In the genomic region with DNA sequence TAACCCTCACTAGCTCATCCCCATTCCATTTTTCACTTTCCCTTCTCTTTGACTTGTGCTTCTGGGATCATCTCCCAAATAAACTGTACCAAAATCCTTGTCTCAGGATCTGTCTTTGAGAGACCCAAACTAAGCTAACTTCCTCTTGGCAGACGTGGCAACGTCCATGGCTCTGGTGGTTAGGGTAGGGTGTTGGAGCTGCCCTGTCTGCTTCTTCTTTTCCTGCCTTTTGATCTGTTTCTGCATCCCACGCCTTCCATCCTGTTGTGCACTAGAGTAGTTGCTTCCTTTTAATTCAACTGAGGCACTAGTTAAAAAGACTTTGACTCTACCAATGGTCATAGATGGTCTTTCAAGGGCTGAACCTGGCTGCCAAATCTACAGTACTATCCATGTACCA, we compare ENCODE assay signal across 27 cellular contexts. TPM values are rescaled to one million over a fixed set of nuclear protein-coding genes. Genes with fewer than 3 reads are reported as not detected.
A peak's percentile ranks its signal among the peaks of the same experiment; 100 is the strongest.
DNase-seq lines count a peak whose midpoint lies in the region; ATAC-seq and TF ChIP-seq lines count a peak whose summit lies in the region.
"Had no signal": no experiment of that assay in that cellular context is flagged by ENCODE, and none has a peak within 500 bp of the region (broad histone marks: within the 10 kb centered on the region; RNA-seq: fewer than 3 reads in every experiment).

No MANE protein-coding gene starts in this region.

- H3K36me3 Mint-ChIP-seq in activated naive CD4-positive, alpha-beta T cell treated with anti-CD3 and anti-CD28 coated beads for 36 hours (ENCODE audit: low read depth): no peaks in the 10 kb centered on the region

- no peaks in the 10 kb centered on the region for H3K36me3 ChIP-seq in colonic mucosa
- H3K36me3 ChIP-seq: heart left ventricle, tibial nerve had no signal

- DNase-seq in activated naive CD4-positive, alpha-beta T cell treated with anti-CD3 and anti-CD28 coated beads for 36 hours: peak; percentile 28
- DNase-seq in activated naive CD4-positive, alpha-beta T cell (lab: John Stamatoyannopoulos, UW): no peak
- DNase-seq in MV-4-11 (lab: John Stamatoyannopoulos, UW) (peak; percentile 73), colonic mucosa (no peak), mesenteric fat pad (ENCODE audit: low spot score) (no peak), retina (no peak)
- DNase-seq: activated CD4-positive, alpha-beta T cell treated with anti-CD3 and anti-CD28 coated beads, Interleukin-2, amount 10 ng/mL, durations not matched to agents 24 days and 14 days; activated T-cell treated with anti-CD3 and anti-CD28 coated beads, Interleukin-2, amount 50 U/mL, for 72 hours; Calu3; DMS79 treated with DMSO at 0.1 percent for 48 hours; effector memory CD4-positive, alpha-beta T cell; erythroblast; HCEC 1CT; heart left ventricle; kidney; NCI-H1048; NCI-H1694; NCI-H446 treated with DMSO at 0.1 percent for 48 hours; stimulated activated CD4-positive, alpha-beta T cell treated with anti-CD3 and anti-CD28 coated beads, Interleukin-1b, Interleukin-23, amount 100 ng/mL, for 48 hours; stimulated activated CD8-positive, alpha-beta memory T cell treated with anti-CD3 and anti-CD28 coated beads, Interleukin-4, amount 100 ng/mL, for 48 hours had no signal

- H3K4me1 Mint-ChIP-seq in activated naive CD4-positive, alpha-beta T cell treated with anti-CD3 and anti-CD28 coated beads for 36 hours (ENCODE audit: low read depth): peaks cover 28% of the 10 kb centered on the region
- H3K4me1 Mint-ChIP-seq: nephron had no signal

- TF ChIP-seq CTCF in VCaP (conservative IDR thresholded peaks at IDR 0.05) (no peak), colonic mucosa (IDR thresholded peaks at IDR 0.05) (no peak)

- peak overlapping the region; percentile 65 for H3K27ac Mint-ChIP-seq in activated naive CD4-positive, alpha-beta T cell treated with anti-CD3 and anti-CD28 coated beads for 36 hours
- H3K27ac Mint-ChIP-seq: activated CD4-positive, alpha-beta T cell treated with anti-CD3 and anti-CD28 coated beads, Interleukin-2, amount 10 ng/mL, durations not matched to agents 24 days and 14 days; activated T-cell treated with anti-CD3 and anti-CD28 coated beads, Interleukin-2, amount 50 U/mL, for 72 hours; nephron had no signal

- no peaks in the 10 kb centered on the region for H3K27me3 Mint-ChIP-seq in activated naive CD4-positive, alpha-beta T cell treated with anti-CD3 and anti-CD28 coated beads for 36 hours (ENCODE audit: low read depth)
- H3K27me3 Mint-ChIP-seq: activated CD4-positive, alpha-beta T cell treated with anti-CD3 and anti-CD28 coated beads, Interleukin-2, amount 10 ng/mL, durations not matched to agents 24 days and 14 days had no signal

- H3K9me3 ChIP-seq in colonic mucosa: no peaks in the 10 kb centered on the region
- H3K9me3 ChIP-seq: tibial nerve had no signal

- H3K4me1 ChIP-seq in colonic mucosa: no peaks in the 10 kb centered on the region

- CTCF ChIA-PET in activated naive CD4-positive, alpha-beta T cell treated with anti-CD3 and anti-CD28 coated beads for 36 hours (lab: Charles Lee): interaction anchor here (0.6 to 1.0 kb wide), 5 partner anchors 26 to 350 kb away, joined by 3 to 5 read pairs (median 3); no protein-coding TSS in a partner anchor

- H3K27ac ChIP-seq in VCaP: peak overlapping the region; percentile 87
- no peak overlapping the region for H3K27ac ChIP-seq in colonic mucosa
- H3K27ac ChIP-seq: heart left ventricle, KMS-11, tibial nerve had no signal

- no peak for ATAC-seq in HG03439 (IDR thresholded peaks at IDR 0.05; ENCODE audit: unreplicated experiment)
- ATAC-seq: activated naive CD4-positive, alpha-beta T cell treated with anti-CD3 and anti-CD28 coated beads, Interleukin-2, amount 50 U/mL, for 72 hours; activated T-cell treated with anti-CD3 and anti-CD28 coated beads, Interleukin-2, amount 50 U/mL, for 72 hours; heart left ventricle had no signal

- H3K4me3 Mint-ChIP-seq in activated naive CD4-positive, alpha-beta T cell treated with anti-CD3 and anti-CD28 coated beads for 36 hours: no peak overlapping the region
- H3K4me3 Mint-ChIP-seq: activated CD4-positive, alpha-beta T cell treated with anti-CD3 and anti-CD28 coated beads, Interleukin-2, amount 10 ng/mL, durations not matched to agents 24 days and 14 days; activated T-cell treated with anti-CD3 and anti-CD28 coated beads, Interleukin-2, amount 50 U/mL, for 72 hours; nephron had no signal

- H3K9ac ChIP-seq in colonic mucosa (ENCODE audit: low read depth in 2 of 2, low read length in 2 of 2): no peak overlapping the region
- H3K9ac ChIP-seq: KMS-11 had no signal

- H3K27me3 ChIP-seq in colonic mucosa: no peaks in the 10 kb centered on the region
- H3K27me3 ChIP-seq: heart left ventricle, tibial nerve had no signal

- peaks cover 3% of the 10 kb centered on the region for H3K9me3 Mint-ChIP-seq in activated naive CD4-positive, alpha-beta T cell treated with anti-CD3 and anti-CD28 coated beads for 36 hours
- H3K9me3 Mint-ChIP-seq: activated CD4-positive, alpha-beta T cell treated with anti-CD3 and anti-CD28 coated beads, Interleukin-2, amount 10 ng/mL, durations not matched to agents 24 days and 14 days had no signal

- H3K4me3 ChIP-seq in colonic mucosa: no peak overlapping the region
- H3K4me3 ChIP-seq: heart left ventricle, smooth muscle cell, tibial nerve had no signal

- intact Hi-C loops in activated naive CD4-positive, alpha-beta T cell treated with anti-CD3 and anti-CD28 coated beads for 36 hours (cut with micrococcal nuclease): no loop called here
- intact Hi-C loops in colonic mucosa (cut with DNase I): loop anchor here (10.0 kb wide), 1 partner anchor 133 kb away; no protein-coding TSS in a partner anchor

RNA-seq across cellular contexts. Expression of a gene that starts 5.5 kb away (rescaled TPM):
- total RNA-seq in activated naive CD4-positive, alpha-beta T cell treated with anti-CD3 and anti-CD28 coated beads for 36 hours: 100 to 1,000 TPM; 126 to 131 TPM
- total RNA-seq in colonic mucosa (10 to 100 TPM; 26.8 to 30.7 TPM), mesenteric fat pad (117 TPM)

Comparison
In these comparisons a context has a peak if more than half of its experiments do, and no peak if none do; other contexts are left out.
1. DNase-seq: peak in activated naive CD4-positive, alpha-beta T cell treated with anti-CD3 and anti-CD28 coated beads for 36 hours (single experiment) and MV-4-11 (single experiment); none in activated naive CD4-positive, alpha-beta T cell (0 of 4), colonic mucosa (single experiment), mesenteric fat pad (single experiment) and retina (single experiment).